Comparison of ENCODE assay signal across 11 cellular contexts in genomic region chr4:123304151-123305021, GRCh38.
DNase-seq lines count a peak whose midpoint lies in the region; ATAC-seq and TF ChIP-seq lines count a peak whose summit lies in the region.
"Had no signal": no experiment of that assay in that cellular context is flagged by ENCODE, and none has a peak within 500 bp of the region (broad histone marks: within the 10 kb centered on the region; RNA-seq: fewer than 3 reads in every experiment).

No MANE protein-coding gene starts in this region.

- no peaks in the 10 kb centered on the region for H3K27me3 ChIP-seq in transverse colon
- H3K27me3 ChIP-seq: BLaER1 treated with 17β-estradiol and CSF1 and Interleukin-3, amounts not matched to agents 10 nM and 100 nM had no signal

- no peak for ATAC-seq in HG03039 (IDR thresholded peaks at IDR 0.05; ENCODE audit: unreplicated experiment)

- H3K9me3 Mint-ChIP-seq in endothelial cell (ENCODE audit: unreplicated experiment) = no peaks in the 10 kb centered on the region

- H3K9me3 ChIP-seq in transverse colon = no peaks in the 10 kb centered on the region
- H3K9me3 ChIP-seq: BLaER1 treated with 17β-estradiol and CSF1 and Interleukin-3, amounts not matched to agents 10 nM and 100 nM had no signal

- no peaks in the 10 kb centered on the region for H3K36me3 ChIP-seq in transverse colon

- H3K36me3 Mint-ChIP-seq in endothelial cell (ENCODE audit: low read depth, unreplicated experiment) = no peaks in the 10 kb centered on the region

- H3K4me1 Mint-ChIP-seq in endothelial cell (ENCODE audit: unreplicated experiment) = peaks cover 14% of the 10 kb centered on the region

- TF ChIP-seq CTCF in endothelial cell (IDR thresholded peaks at IDR 0.05; ENCODE audit: unreplicated experiment) (no peak), transverse colon (IDR thresholded peaks at IDR 0.05) (no peak)

- H3K4me3 Mint-ChIP-seq in endothelial cell (ENCODE audit: unreplicated experiment) = no peak overlapping the region

- no peak overlapping the region for H3K27ac ChIP-seq in transverse colon
- H3K27ac ChIP-seq: BLaER1 treated with 17β-estradiol and CSF1 and Interleukin-3, amounts not matched to agents 10 nM and 100 nM had no signal

- no peak overlapping the region for H3K27ac Mint-ChIP-seq in endothelial cell (ENCODE audit: unreplicated experiment)

- in situ Hi-C loops in transverse colon (cut with MboI; ENCODE audit: low pct_ligation_motif_present in 1 of 4, low pct_unique_long_range_greater_than_20kb in 1 of 4, low sequenced_read_pairs in 3 of 4) = no loop called here

- 80 to 84% methylated on average over 4 to 17 of the region's 17 CpGs for WGBS in transverse colon (ENCODE audit: low coverage in 1 of 2), 2 donors

- DNase-seq in stimulated activated CD4-positive, alpha-beta T cell treated with anti-CD3 and anti-CD28 coated beads, Interleukin-15, amount 100 ng/mL, for 24 hours = peak; percentile 4
- no peak for DNase-seq in stimulated activated CD4-positive, alpha-beta T cell treated with anti-CD3 and anti-CD28 coated beads, Interleukin-12 subunit alpha, Interleukin-12 subunit beta, amount 100 ng/mL, for 4 hours
- peak; percentile 60 for DNase-seq in NCI-H187 treated with DMSO at 0.1 percent for 48 hours (lab: John Stamatoyannopoulos, UW)
- peak; percentile 20 for DNase-seq in endothelial cell (ENCODE audit: low spot score)
- DNase-seq in SIG-M5 (lab: John Stamatoyannopoulos, UW) = no peak
- DNase-seq in NCI-H2196 treated with DMSO at 0.1 percent for 48 hours (lab: John Stamatoyannopoulos, UW; ENCODE audit: unreplicated experiment) = no peak
- no peak for DNase-seq in transverse colon
- DNase-seq: SW 1271 had no signal

- H3K4me3 ChIP-seq in transverse colon = no peak overlapping the region
- H3K4me3 ChIP-seq: BLaER1 treated with 17β-estradiol and CSF1 and Interleukin-3, amounts not matched to agents 10 nM and 100 nM; lung had no signal

- no peak for TF ChIP-seq EP300 in transverse colon (IDR thresholded peaks at IDR 0.05; ENCODE audit: low read depth)

- H3K4me1 ChIP-seq in transverse colon = no peaks in the 10 kb centered on the region

- TF ChIP-seq POLR2A in transverse colon (IDR thresholded peaks at IDR 0.05) = no peak

- H3K27me3 Mint-ChIP-seq in endothelial cell (ENCODE audit: unreplicated experiment) = peaks cover 9% of the 10 kb centered on the region

- intact Hi-C loops in transverse colon (cut with DNase I; ENCODE audit: low total_unique reads) = no loop called here

Comparison
In these comparisons a context has a peak if more than half of its experiments do, and no peak if none do; other contexts are left out.
1. DNase-seq: peak in stimulated activated CD4-positive, alpha-beta T cell treated with anti-CD3 and anti-CD28 coated beads, Interleukin-15, amount 100 ng/mL, for 24 hours (single experiment), NCI-H187 treated with DMSO at 0.1 percent for 48 hours (single experiment) and endothelial cell (single experiment); none in stimulated activated CD4-positive, alpha-beta T cell treated with anti-CD3 and anti-CD28 coated beads, Interleukin-12 subunit alpha, Interleukin-12 subunit beta, amount 100 ng/mL, for 4 hours (single experiment), SIG-M5 (single experiment), NCI-H2196 treated with DMSO at 0.1 percent for 48 hours (single experiment) and transverse colon (single experiment).